10 cellular contexts compared by ENCODE assay signal in the genomic region with DNA sequence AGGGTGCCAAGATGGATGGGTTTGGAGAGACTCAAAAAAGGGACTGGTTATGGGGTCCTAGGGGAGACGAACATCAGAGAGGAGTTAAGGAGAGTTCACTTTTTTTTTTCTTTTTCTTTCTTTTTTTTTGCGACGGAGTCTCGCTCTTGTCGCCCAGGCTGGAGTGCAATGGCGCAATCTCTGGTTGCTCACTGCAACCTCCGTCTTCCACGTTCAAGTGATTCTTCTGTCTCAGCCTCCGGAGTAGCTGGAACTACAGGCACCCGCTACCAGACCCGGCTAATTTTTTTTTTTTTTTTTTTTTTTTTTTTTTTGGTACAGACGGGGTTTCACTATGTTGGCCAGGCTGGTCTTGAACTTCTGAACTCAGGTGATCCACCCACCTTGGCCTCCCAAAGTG. TPM values are rescaled to one million over a fixed set of nuclear protein-coding genes. Genes with fewer than 3 reads are reported as not detected.
DNase-seq lines count a peak whose midpoint lies in the region; ATAC-seq and TF ChIP-seq lines count a peak whose summit lies in the region.
"Had no signal": no experiment of that assay in that cellular context is flagged by ENCODE, and none has a peak within 500 bp of the region (broad histone marks: within the 10 kb centered on the region; RNA-seq: fewer than 3 reads in every experiment).

No MANE protein-coding gene starts in this region.

- H4K91ac ChIP-seq in mesenchymal stem cell (ENCODE audit: low read length): no peak overlapping the region

- intact Hi-C loops in ascending aorta (cut with DNase I): no loop called here

- H3K79me1 ChIP-seq in mesenchymal stem cell (replicated peaks; ENCODE audit: low read length, poor library complexity, severe bottlenecking): no peaks in the 10 kb centered on the region

- H2BK120ac ChIP-seq in mesenchymal stem cell (ENCODE audit: low read depth, low read length): no peak overlapping the region

- H3K27ac Mint-ChIP-seq in activated naive CD4-positive, alpha-beta T cell treated with anti-CD3 and anti-CD28 coated beads, Interleukin-2, amount 50 U/mL, for 24 hours: no peak overlapping the region
- peak overlapping the region; percentile 98 for H3K27ac Mint-ChIP-seq in type B pancreatic cell

- H3K23ac ChIP-seq in mesenchymal stem cell (ENCODE audit: low read length in 2 of 2): no peak overlapping the region

- H3K27me3 ChIP-seq in ascending aorta (no peaks in the 10 kb centered on the region), mesenchymal stem cell (ENCODE audit: control insufficient read depth in 1 of 2, insufficient read depth in 1 of 2, low read length in 2 of 2) (peaks cover 0 to 78% of the 10 kb centered on the region in 2 experiments)

- peak overlapping the region; percentile 72 for H3K4me2 ChIP-seq in mesenchymal stem cell (ENCODE audit: low read length, poor library complexity, severe bottlenecking)

- no peak overlapping the region for H2BK12ac ChIP-seq in mesenchymal stem cell (ENCODE audit: low read length in 2 of 2)

- DNase-seq in activated naive CD4-positive, alpha-beta T cell treated with anti-CD3 and anti-CD28 coated beads, Interleukin-2, amount 50 U/mL, for 16 hours: no peak
- DNase-seq in ascending aorta (ENCODE audit: low spot score in 2 of 2): no peak
- DNase-seq in mesenchymal stem cell: no peak
- DNase-seq in type B pancreatic cell (ENCODE audit: extremely low spot score, unreplicated experiment): no peak
- DNase-seq in activated gamma-delta T cell treated with Interleukin-2 at 50 U/mL for 16 hours: no peak
- DNase-seq in mucosa of gallbladder (ENCODE audit: low spot score): no peak
- DNase-seq: SHP77 had no signal

- H3K27ac ChIP-seq in ascending aorta: no peak overlapping the region
- H3K27ac ChIP-seq in mesenchymal stem cell (ENCODE audit: low read length, poor library complexity, severe bottlenecking): no peak overlapping the region

- no peak overlapping the region for H2AFZ ChIP-seq in mesenchymal stem cell (ENCODE audit: low read depth, low read length)

- H3K4ac ChIP-seq in mesenchymal stem cell (ENCODE audit: low read depth in 1 of 2, low read length in 2 of 2): no peak overlapping the region

- no peak for ATAC-seq in HG03097 (IDR thresholded peaks at IDR 0.05; ENCODE audit: low FRiP score, unreplicated experiment)

- H3K4me1 Mint-ChIP-seq in activated naive CD4-positive, alpha-beta T cell treated with anti-CD3 and anti-CD28 coated beads, Interleukin-2, amount 50 U/mL, for 24 hours: peaks cover 20% of the 10 kb centered on the region
- H3K4me1 Mint-ChIP-seq in type B pancreatic cell (ENCODE audit: unreplicated experiment): peaks cover 12% of the 10 kb centered on the region

- H3K4me1 ChIP-seq in ascending aorta (peaks cover 9 to 11% of the 10 kb centered on the region in 2 donors), mesenchymal stem cell (ENCODE audit: control insufficient read depth, insufficient read depth, low read depth, low read length) (peaks cover 34% of the 10 kb centered on the region)

- H3K36me3 ChIP-seq in ascending aorta (no peaks in the 10 kb centered on the region), mesenchymal stem cell (ENCODE audit: control insufficient read depth in 1 of 2, insufficient read depth in 2 of 2, low read depth in 1 of 2, low read length in 2 of 2) (no peaks in the 10 kb centered on the region)

- H2AK5ac ChIP-seq in mesenchymal stem cell (ENCODE audit: low read length, severe bottlenecking): no peak overlapping the region

- H3K4me3 ChIP-seq in ascending aorta (peak overlapping the region; percentile 60 to 63), mesenchymal stem cell (ENCODE audit: insufficient read depth in 1 of 2, low read depth in 1 of 2, low read length in 2 of 2) (peak overlapping the region in 1 of 2 experiments; percentile 63)

- TF ChIP-seq CTCF in ascending aorta (IDR thresholded peaks at IDR 0.05) (no peak), type B pancreatic cell (conservative IDR thresholded peaks at IDR 0.05) (no peak)

- H3K27me3 Mint-ChIP-seq in activated naive CD4-positive, alpha-beta T cell treated with anti-CD3 and anti-CD28 coated beads, Interleukin-2, amount 50 U/mL, for 24 hours: peaks cover 3% of the 10 kb centered on the region
- H3K27me3 Mint-ChIP-seq in type B pancreatic cell: peaks cover 45% of the 10 kb centered on the region

- H3K9ac ChIP-seq in mesenchymal stem cell (ENCODE audit: low read length): no peak overlapping the region

- no peak overlapping the region for H3K18ac ChIP-seq in mesenchymal stem cell (ENCODE audit: low read depth in 1 of 2, low read length in 2 of 2)

- no peaks in the 10 kb centered on the region for H3K36me3 Mint-ChIP-seq in activated naive CD4-positive, alpha-beta T cell treated with anti-CD3 and anti-CD28 coated beads, Interleukin-2, amount 50 U/mL, for 24 hours
- H3K36me3 Mint-ChIP-seq in type B pancreatic cell: peaks cover 7% of the 10 kb centered on the region

- H3K9me3 Mint-ChIP-seq in activated naive CD4-positive, alpha-beta T cell treated with anti-CD3 and anti-CD28 coated beads, Interleukin-2, amount 50 U/mL, for 24 hours: no peaks in the 10 kb centered on the region
- H3K9me3 Mint-ChIP-seq in type B pancreatic cell: no peaks in the 10 kb centered on the region

- H4K8ac ChIP-seq in mesenchymal stem cell (ENCODE audit: low read length): no peak overlapping the region

- no peak overlapping the region for H3K14ac ChIP-seq in mesenchymal stem cell (ENCODE audit: low read length in 2 of 2)

- no peak overlapping the region for H2BK15ac ChIP-seq in mesenchymal stem cell (ENCODE audit: low read depth, poor library complexity, severe bottlenecking)

- 63% methylated on average over 12 of the region's 12 CpGs for WGBS in mesenchymal stem cell

- H3K4me3 Mint-ChIP-seq in activated naive CD4-positive, alpha-beta T cell treated with anti-CD3 and anti-CD28 coated beads, Interleukin-2, amount 50 U/mL, for 24 hours: peak overlapping the region; percentile 86
- peak overlapping the region; percentile 98 for H3K4me3 Mint-ChIP-seq in type B pancreatic cell

- H3K9me3 ChIP-seq in ascending aorta (no peaks in the 10 kb centered on the region), mesenchymal stem cell (ENCODE audit: control insufficient read depth, low read length) (no peaks in the 10 kb centered on the region)

- no peak overlapping the region for H2BK5ac ChIP-seq in mesenchymal stem cell (ENCODE audit: low read depth, low read length, poor library complexity, severe bottlenecking)

RNA-seq across cellular contexts. Expression of a gene that starts 1.2 kb away (rescaled TPM):
- total RNA-seq in ascending aorta: 1.5 TPM
- 2.3 TPM for polyA plus RNA-seq in mesenchymal stem cell (2013, experiment 1 of 2)
- 1.7 TPM for polyA plus RNA-seq in mesenchymal stem cell (2013, experiment 2 of 2)
- 156 and 401 TPM in 2 replicates for total RNA-seq in type B pancreatic cell (ENCODE audit: low replicate concordance)
- total RNA-seq in mucosa of gallbladder: 232 TPM

RNA-seq across cellular contexts. Expression of a gene that starts 16.5 kb away (rescaled TPM):
- total RNA-seq in ascending aorta (not detected), type B pancreatic cell (ENCODE audit: low replicate concordance) (0.70 and 1.0 TPM in 2 replicates), mucosa of gallbladder (23.4 TPM)
- not detected for polyA plus RNA-seq in mesenchymal stem cell (2013, experiment 1 of 2)
- polyA plus RNA-seq in mesenchymal stem cell (2013, experiment 2 of 2): not detected
- total RNA-seq: Daoy had no signal

RNA-seq across cellular contexts. Expression of a gene that starts 29.0 kb away (rescaled TPM):
- total RNA-seq in ascending aorta (not detected), type B pancreatic cell (ENCODE audit: low replicate concordance) (19.3 and 43.3 TPM in 2 replicates), mucosa of gallbladder (0.63 TPM)
- polyA plus RNA-seq in mesenchymal stem cell (2013, experiment 1 of 2): 0.06 TPM
- 0.04 TPM for polyA plus RNA-seq in mesenchymal stem cell (2013, experiment 2 of 2)

RNA-seq across cellular contexts. Expression of a gene that starts 37.8 kb away (rescaled TPM):
- total RNA-seq in ascending aorta: 26.2 TPM
- 36.9 TPM for polyA plus RNA-seq in mesenchymal stem cell (2013, experiment 1 of 2)
- 39.3 TPM for polyA plus RNA-seq in mesenchymal stem cell (2013, experiment 2 of 2)
- total RNA-seq in type B pancreatic cell (ENCODE audit: low replicate concordance): 23.7 and 38.3 TPM in 2 replicates
- total RNA-seq in mucosa of gallbladder: 41.2 TPM

RNA-seq across cellular contexts. Expression of a gene that starts 38.1 kb away (rescaled TPM):
- total RNA-seq in ascending aorta (61.0 TPM), type B pancreatic cell (ENCODE audit: low replicate concordance) (31.6 and 45.0 TPM in 2 replicates), mucosa of gallbladder (45.5 TPM)
- polyA plus RNA-seq in mesenchymal stem cell (2013, experiment 1 of 2): 11.8 TPM
- polyA plus RNA-seq in mesenchymal stem cell (2013, experiment 2 of 2): 11.1 TPM

Comparison
In these comparisons a context has a peak if more than half of its experiments do, and no peak if none do; other contexts are left out.
1. RNA of a gene that starts 1.2 kb away (total RNA-seq): 232 TPM in mucosa of gallbladder (single experiment) and 156 to 401 TPM in type B pancreatic cell; 1.5 TPM in ascending aorta (single experiment); every median in the first group is over 10 times any median in the second.
2. RNA of a gene that starts 16.5 kb away (total RNA-seq): 23.4 TPM in mucosa of gallbladder (single experiment); 0.70 to 1.0 TPM in type B pancreatic cell and not detected in ascending aorta (single experiment); every median in the first group is over 10 times any median in the second.
3. RNA of a gene that starts 29.0 kb away (total RNA-seq): 19.3 to 43.3 TPM in type B pancreatic cell; 0.63 TPM in mucosa of gallbladder (single experiment) and not detected in ascending aorta (single experiment); every median in the first group is over 10 times any median in the second.